Comparison of ENCODE assay signal across 1 cellular context in the genomic region with DNA sequence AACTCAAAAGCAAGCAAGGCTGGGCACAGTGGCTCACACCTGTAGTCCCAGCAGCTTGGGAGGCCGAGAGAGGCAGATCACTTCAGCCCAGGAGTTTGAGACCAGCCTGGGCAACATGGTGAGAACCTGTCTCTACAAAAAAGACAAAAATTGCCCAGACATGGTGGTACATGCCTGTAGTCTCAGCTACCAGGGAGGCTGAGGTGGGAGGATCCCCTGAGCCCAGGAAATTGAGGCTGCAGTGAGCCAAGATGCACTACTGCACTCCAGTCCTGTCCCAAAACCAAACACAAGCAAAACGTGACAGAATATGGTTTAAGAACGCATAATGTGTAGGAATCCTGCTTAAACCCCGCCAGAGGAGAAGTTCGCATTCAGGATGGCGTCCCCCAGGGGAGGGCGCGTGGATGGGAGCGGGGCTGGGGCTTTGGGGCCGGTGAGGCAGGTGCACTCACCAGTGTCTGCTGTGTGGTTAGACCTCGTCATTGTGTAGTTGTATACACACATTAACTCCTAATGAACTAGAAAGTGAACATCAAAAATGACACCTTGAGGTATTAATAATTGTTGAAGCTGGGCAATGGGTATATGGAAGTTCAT.
TF ChIP-seq lines count a peak whose summit lies in the region.

No MANE protein-coding gene starts in this region.

TF ChIP-seq in K562, 482 proteins besides CTCF, POLR2A, EP300 and RAD21:
- TF ChIP-seq, protein P1, sequence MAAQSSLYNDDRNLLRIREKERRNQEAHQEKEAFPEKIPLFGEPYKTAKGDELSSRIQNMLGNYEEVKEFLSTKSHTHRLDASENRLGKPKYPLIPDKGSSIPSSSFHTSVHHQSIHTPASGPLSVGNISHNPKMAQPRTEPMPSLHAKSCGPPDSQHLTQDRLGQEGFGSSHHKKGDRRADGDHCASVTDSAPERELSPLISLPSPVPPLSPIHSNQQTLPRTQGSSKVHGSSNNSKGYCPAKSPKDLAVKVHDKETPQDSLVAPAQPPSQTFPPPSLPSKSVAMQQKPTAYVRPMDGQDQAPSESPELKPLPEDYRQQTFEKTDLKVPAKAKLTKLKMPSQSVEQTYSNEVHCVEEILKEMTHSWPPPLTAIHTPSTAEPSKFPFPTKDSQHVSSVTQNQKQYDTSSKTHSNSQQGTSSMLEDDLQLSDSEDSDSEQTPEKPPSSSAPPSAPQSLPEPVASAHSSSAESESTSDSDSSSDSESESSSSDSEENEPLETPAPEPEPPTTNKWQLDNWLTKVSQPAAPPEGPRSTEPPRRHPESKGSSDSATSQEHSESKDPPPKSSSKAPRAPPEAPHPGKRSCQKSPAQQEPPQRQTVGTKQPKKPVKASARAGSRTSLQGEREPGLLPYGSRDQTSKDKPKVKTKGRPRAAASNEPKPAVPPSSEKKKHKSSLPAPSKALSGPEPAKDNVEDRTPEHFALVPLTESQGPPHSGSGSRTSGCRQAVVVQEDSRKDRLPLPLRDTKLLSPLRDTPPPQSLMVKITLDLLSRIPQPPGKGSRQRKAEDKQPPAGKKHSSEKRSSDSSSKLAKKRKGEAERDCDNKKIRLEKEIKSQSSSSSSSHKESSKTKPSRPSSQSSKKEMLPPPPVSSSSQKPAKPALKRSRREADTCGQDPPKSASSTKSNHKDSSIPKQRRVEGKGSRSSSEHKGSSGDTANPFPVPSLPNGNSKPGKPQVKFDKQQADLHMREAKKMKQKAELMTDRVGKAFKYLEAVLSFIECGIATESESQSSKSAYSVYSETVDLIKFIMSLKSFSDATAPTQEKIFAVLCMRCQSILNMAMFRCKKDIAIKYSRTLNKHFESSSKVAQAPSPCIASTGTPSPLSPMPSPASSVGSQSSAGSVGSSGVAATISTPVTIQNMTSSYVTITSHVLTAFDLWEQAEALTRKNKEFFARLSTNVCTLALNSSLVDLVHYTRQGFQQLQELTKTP (IDR thresholded peaks at IDR 0.05; ENCODE audit: low read depth in 1 of 2, partially characterized antibody in 2 of 2), result no peak
- no peak for TF ChIP-seq GABPB1 (CRISPR knock-in tag; IDR thresholded peaks at IDR 0.05)
- no peak for TF ChIP-seq CBX3 (IDR thresholded peaks at IDR 0.05; ENCODE audit: borderline replicate concordance in 1 of 2, low read length in 2 of 2)
- TF ChIP-seq CSDE1 (IDR thresholded peaks at IDR 0.05), result no peak
- no peak for TF ChIP-seq GTF2E2 (tag; IDR thresholded peaks at IDR 0.05)
- no peak for TF ChIP-seq ZNF134 (CRISPR knock-in tag; conservative IDR thresholded peaks at IDR 0.05)
- no peak for TF ChIP-seq ZNF644 (tag; IDR thresholded peaks at IDR 0.05; ENCODE audit: low read depth)
- no peak for TF ChIP-seq PML (IDR thresholded peaks at IDR 0.05; ENCODE audit: low read length)
- TF ChIP-seq, protein P2, sequence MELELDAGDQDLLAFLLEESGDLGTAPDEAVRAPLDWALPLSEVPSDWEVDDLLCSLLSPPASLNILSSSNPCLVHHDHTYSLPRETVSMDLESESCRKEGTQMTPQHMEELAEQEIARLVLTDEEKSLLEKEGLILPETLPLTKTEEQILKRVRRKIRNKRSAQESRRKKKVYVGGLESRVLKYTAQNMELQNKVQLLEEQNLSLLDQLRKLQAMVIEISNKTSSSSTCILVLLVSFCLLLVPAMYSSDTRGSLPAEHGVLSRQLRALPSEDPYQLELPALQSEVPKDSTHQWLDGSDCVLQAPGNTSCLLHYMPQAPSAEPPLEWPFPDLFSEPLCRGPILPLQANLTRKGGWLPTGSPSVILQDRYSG (tag; conservative IDR thresholded peaks at IDR 0.05; ENCODE audit: low read depth), result no peak
- no peak for TF ChIP-seq PTBP1 (IDR thresholded peaks at IDR 0.05; ENCODE audit: low read depth, low read length)
- TF ChIP-seq SRF (CRISPR knock-in tag; IDR thresholded peaks at IDR 0.05), result no peak
- TF ChIP-seq SETDB1 (IDR thresholded peaks at IDR 0.05; ENCODE audit: low read length), result no peak
- no peak for TF ChIP-seq DMBX1 (CRISPR knock-in tag; IDR thresholded peaks at IDR 0.05; ENCODE audit: borderline replicate concordance)
- TF ChIP-seq GTF2F1 (IDR thresholded peaks at IDR 0.05; ENCODE audit: low read depth, low read length), result no peak
- TF ChIP-seq, protein P3, sequence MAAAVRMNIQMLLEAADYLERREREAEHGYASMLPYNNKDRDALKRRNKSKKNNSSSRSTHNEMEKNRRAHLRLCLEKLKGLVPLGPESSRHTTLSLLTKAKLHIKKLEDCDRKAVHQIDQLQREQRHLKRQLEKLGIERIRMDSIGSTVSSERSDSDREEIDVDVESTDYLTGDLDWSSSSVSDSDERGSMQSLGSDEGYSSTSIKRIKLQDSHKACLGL (CRISPR knock-in tag; IDR thresholded peaks at IDR 0.05; ENCODE audit: borderline replicate concordance, poor library complexity, severe bottlenecking), result no peak
- TF ChIP-seq ZNF282 (CRISPR knock-in tag; IDR thresholded peaks at IDR 0.05), result no peak
- TF ChIP-seq, protein P4, sequence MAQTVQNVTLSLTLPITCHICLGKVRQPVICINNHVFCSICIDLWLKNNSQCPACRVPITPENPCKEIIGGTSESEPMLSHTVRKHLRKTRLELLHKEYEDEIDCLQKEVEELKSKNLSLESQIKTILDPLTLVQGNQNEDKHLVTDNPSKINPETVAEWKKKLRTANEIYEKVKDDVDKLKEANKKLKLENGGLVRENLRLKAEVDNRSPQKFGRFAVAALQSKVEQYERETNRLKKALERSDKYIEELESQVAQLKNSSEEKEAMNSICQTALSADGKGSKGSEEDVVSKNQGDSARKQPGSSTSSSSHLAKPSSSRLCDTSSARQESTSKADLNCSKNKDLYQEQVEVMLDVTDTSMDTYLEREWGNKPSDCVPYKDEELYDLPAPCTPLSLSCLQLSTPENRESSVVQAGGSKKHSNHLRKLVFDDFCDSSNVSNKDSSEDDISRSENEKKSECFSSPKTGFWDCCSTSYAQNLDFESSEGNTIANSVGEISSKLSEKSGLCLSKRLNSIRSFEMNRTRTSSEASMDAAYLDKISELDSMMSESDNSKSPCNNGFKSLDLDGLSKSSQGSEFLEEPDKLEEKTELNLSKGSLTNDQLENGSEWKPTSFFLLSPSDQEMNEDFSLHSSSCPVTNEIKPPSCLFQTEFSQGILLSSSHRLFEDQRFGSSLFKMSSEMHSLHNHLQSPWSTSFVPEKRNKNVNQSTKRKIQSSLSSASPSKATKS (CRISPR knock-in tag; IDR thresholded peaks at IDR 0.05), result no peak
- no peak for TF ChIP-seq ZNF232 (CRISPR knock-in tag; IDR thresholded peaks at IDR 0.05)
TF ChIP-seq in K562: peak in this region for 0.
